Comparison of ENCODE assay signal across 14 cellular contexts in genomic region chr2:20515293-20516220, GRCh38.
DNase-seq lines count a peak whose midpoint lies in the region; ATAC-seq and TF ChIP-seq lines count a peak whose summit lies in the region.
"Had no signal": no experiment of that assay in that cellular context is flagged by ENCODE, and none has a peak within 500 bp of the region (broad histone marks: within the 10 kb centered on the region; RNA-seq: fewer than 3 reads in every experiment).

No MANE protein-coding gene starts in this region.

- CTCF ChIA-PET in activated CD4-positive, alpha-beta memory T cell treated with anti-CD3 and anti-CD28 coated beads, Interleukin-2, amount 10 ng/mL, durations not matched to agents 7 days and 5 days (lab: Charles Lee) = no interaction called here

- H3K4me3 ChIP-seq in fibroblast of mammary gland (ENCODE audit: control insufficient read depth, low read depth, low read length) = no peak overlapping the region
- H3K4me3 ChIP-seq: left lung had no signal

- TF ChIP-seq CTCF in fibroblast of mammary gland (conservative IDR thresholded peaks at IDR 0.05; ENCODE audit: control insufficient read depth, insufficient read depth, low read depth, low read length) = no peak

- H3K36me3 Mint-ChIP-seq in activated CD4-positive, alpha-beta memory T cell treated with anti-CD3 and anti-CD28 coated beads, Interleukin-2, amount 10 ng/mL, durations not matched to agents 7 days and 5 days (ENCODE audit: low read depth) = peaks cover 3% of the 10 kb centered on the region

- POLR2A ChIA-PET in activated CD4-positive, alpha-beta memory T cell treated with anti-CD3 and anti-CD28 coated beads, Interleukin-2, amount 10 ng/mL, durations not matched to agents 7 days and 5 days (lab: Charles Lee) = no interaction called here

- H3K4me1 Mint-ChIP-seq in activated CD4-positive, alpha-beta memory T cell treated with anti-CD3 and anti-CD28 coated beads, Interleukin-2, amount 10 ng/mL, durations not matched to agents 7 days and 5 days = peaks cover 17% of the 10 kb centered on the region

- no peak overlapping the region for H3K4me3 Mint-ChIP-seq in activated CD4-positive, alpha-beta memory T cell treated with anti-CD3 and anti-CD28 coated beads, Interleukin-2, amount 10 ng/mL, durations not matched to agents 7 days and 5 days
- H3K4me3 Mint-ChIP-seq: activated CD8-positive, alpha-beta T cell treated with anti-CD3 and anti-CD28 coated beads for 36 hours had no signal

- H3K27me3 Mint-ChIP-seq in activated CD4-positive, alpha-beta memory T cell treated with anti-CD3 and anti-CD28 coated beads, Interleukin-2, amount 10 ng/mL, durations not matched to agents 7 days and 5 days = no peaks in the 10 kb centered on the region
- H3K27me3 Mint-ChIP-seq: activated CD8-positive, alpha-beta T cell treated with anti-CD3 and anti-CD28 coated beads for 36 hours had no signal

- peaks cover 6% of the 10 kb centered on the region for H3K9me3 Mint-ChIP-seq in activated CD4-positive, alpha-beta memory T cell treated with anti-CD3 and anti-CD28 coated beads, Interleukin-2, amount 10 ng/mL, durations not matched to agents 7 days and 5 days
- H3K9me3 Mint-ChIP-seq: activated CD8-positive, alpha-beta T cell treated with anti-CD3 and anti-CD28 coated beads for 36 hours had no signal

- H3K27ac ChIP-seq in angular gyrus (ENCODE audit: low read depth, low read length) = peak overlapping the region; percentile 98

- H3K27ac Mint-ChIP-seq in activated CD4-positive, alpha-beta memory T cell treated with anti-CD3 and anti-CD28 coated beads, Interleukin-2, amount 10 ng/mL, durations not matched to agents 7 days and 5 days = no peak overlapping the region
- H3K27ac Mint-ChIP-seq: activated CD8-positive, alpha-beta T cell treated with anti-CD3 and anti-CD28 coated beads for 36 hours; activated T-helper 2 cell treated with anti-CD3 and anti-CD28 coated beads, Interferon-gamma antibody, Interleukin-2, Interleukin-4, amounts not matched to agents 10 μg/mL and 5 μg/mL and 100 μg/mL, durations not matched to agents 14 hours and 24 hours and 36 hours had no signal

- DNase-seq in EL (peak; percentile 40), fibroblast of mammary gland (ENCODE audit: low read depth) (peak; percentile 28), sciatic nerve (ENCODE audit: low spot score) (peak; percentile 50), NCI-H2171 (lab: John Stamatoyannopoulos, UW) (no peak)
- no peak for DNase-seq in activated CD4-positive, alpha-beta memory T cell treated with anti-CD3 and anti-CD28 coated beads, Interleukin-2, amount 10 ng/mL, durations not matched to agents 7 days and 5 days
- DNase-seq in activated CD4-positive, alpha-beta T cell treated with anti-CD3 and anti-CD28 coated beads for 48 hours = no peak
- DNase-seq: activated CD8-positive, alpha-beta T cell treated with anti-CD3 and anti-CD28 coated beads for 36 hours; AML-193; MM.1S; SHP77 had no signal

- ATAC-seq in sciatic nerve (peak; percentile 9), HG03045 (IDR thresholded peaks at IDR 0.05; ENCODE audit: unreplicated experiment) (no peak)
- ATAC-seq: activated CD8-positive, alpha-beta T cell treated with anti-CD3 and anti-CD28 coated beads for 36 hours had no signal

- intact Hi-C loops in sciatic nerve (cut with DNase I) = no loop called here

Comparison
In these comparisons a context has a peak if more than half of its experiments do, and no peak if none do; other contexts are left out.
1. DNase-seq: peak in EL (single experiment), fibroblast of mammary gland (single experiment) and sciatic nerve (single experiment); none in activated CD4-positive, alpha-beta memory T cell treated with anti-CD3 and anti-CD28 coated beads, Interleukin-2, amount 10 ng/mL, durations not matched to agents 7 days and 5 days (single experiment), activated CD4-positive, alpha-beta T cell treated with anti-CD3 and anti-CD28 coated beads for 48 hours (single experiment) and NCI-H2171 (single experiment).